ENCODE assay signal across 1 cellular context in the genomic region with DNA sequence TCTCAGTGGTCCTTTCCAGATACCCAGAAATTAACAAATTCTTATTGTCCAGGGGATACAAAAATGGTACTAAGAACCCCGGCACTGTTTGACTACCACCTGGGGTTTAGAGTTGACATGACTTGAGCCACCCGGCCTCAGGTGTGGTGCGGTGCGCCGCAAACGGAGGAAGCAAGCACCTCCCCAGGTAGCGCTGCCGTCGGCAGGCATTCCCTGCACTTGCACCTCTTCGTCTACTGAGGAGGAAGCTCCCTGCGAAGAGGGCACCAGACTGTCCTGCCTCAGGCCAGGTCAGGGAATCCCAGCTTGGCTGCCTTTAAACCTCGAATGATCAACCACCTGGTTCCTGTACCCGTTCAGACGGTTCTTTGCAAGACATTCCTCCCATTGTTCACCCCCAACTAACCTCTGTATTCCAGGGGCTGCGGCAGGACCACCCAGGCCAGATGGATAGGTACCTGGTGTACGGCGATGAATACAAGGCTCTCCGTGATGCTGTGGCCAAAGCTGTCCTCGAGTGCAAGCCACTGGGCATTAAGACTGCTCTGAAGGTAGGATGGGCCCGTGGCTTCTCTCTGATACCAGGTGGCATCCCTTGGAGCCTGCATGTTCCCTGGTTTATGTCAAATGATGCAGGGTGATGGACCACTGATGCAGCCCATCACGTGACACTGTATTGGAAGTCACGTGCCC.
TF ChIP-seq lines count a peak whose summit lies in the region.

No MANE protein-coding gene starts in this region.

TF ChIP-seq in H1, 55 proteins besides CTCF, POLR2A, EP300 and RAD21:
- TF ChIP-seq TEAD4 (IDR thresholded peaks at IDR 0.05; ENCODE audit: low read depth, low read length) (no peak), ZNF274 (IDR thresholded peaks at IDR 0.05; ENCODE audit: borderline replicate concordance, extremely low read depth, low read length) (no peak), SIX5 (IDR thresholded peaks at IDR 0.05; ENCODE audit: low read depth, low read length) (no peak), RFX5 (IDR thresholded peaks at IDR 0.05; ENCODE audit: borderline replicate concordance, low read depth, low read length) (no peak), TAF1 (IDR thresholded peaks at IDR 0.05; ENCODE audit: low read depth, low read length) (no peak), SRF (IDR thresholded peaks at IDR 0.05; ENCODE audit: low read depth, low read length) (no peak)
